24 cellular contexts compared by ENCODE assay signal in the genomic region with DNA sequence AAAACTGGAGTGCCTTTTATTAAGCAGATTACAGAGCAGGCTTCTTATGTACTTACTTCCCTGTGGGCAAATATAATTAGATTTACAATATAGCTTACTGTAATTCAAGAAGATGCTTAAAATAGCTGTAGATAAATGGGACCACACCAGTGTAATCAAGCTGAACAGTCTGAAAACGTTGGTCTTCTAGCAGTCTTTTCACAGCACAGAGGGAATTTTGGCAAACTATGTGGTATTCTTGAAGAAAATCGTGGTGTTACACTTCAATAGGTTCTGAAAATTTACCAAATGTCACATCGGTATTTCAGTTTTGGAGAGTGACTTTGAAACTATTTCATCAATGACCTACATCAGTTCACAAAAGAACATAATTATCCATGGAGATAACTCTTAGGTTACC.
"Had no signal": no experiment of that assay in that cellular context is flagged by ENCODE, and none has a peak within 500 bp of the region (broad histone marks: within the 10 kb centered on the region; RNA-seq: fewer than 3 reads in every experiment).

No MANE protein-coding gene starts in this region.

- FAIRE-seq: islet of Langerhans had no signal

- H3K4me3 ChIP-seq: esophagus muscularis mucosa, gastrocnemius medialis, lower lobe of right lung, sigmoid colon, smooth muscle cell, thoracic aorta, vagina had no signal

- H3K36me3 ChIP-seq: gastrocnemius medialis, lower lobe of right lung, sigmoid colon, thoracic aorta, vagina had no signal

- H3K4me2 ChIP-seq: smooth muscle cell had no signal

- H3K9me3 ChIP-seq: esophagus muscularis mucosa, gastrocnemius medialis, lower lobe of right lung, thoracic aorta, vagina had no signal

- H3K4me1 ChIP-seq: gastrocnemius medialis, lower lobe of right lung, sigmoid colon, vagina had no signal

- ATAC-seq: effector memory CD8-positive, alpha-beta T cell; gastrocnemius medialis; lower lobe of right lung; naive thymus-derived CD4-positive, alpha-beta T cell had no signal

- H3K27me3 ChIP-seq: esophagus muscularis mucosa, gastrocnemius medialis, sigmoid colon, vagina had no signal

- H3K27ac ChIP-seq: esophagus muscularis mucosa, gastrocnemius medialis, lower lobe of right lung, sigmoid colon, thoracic aorta, vagina had no signal

- DNase-seq: activated CD4-positive, alpha-beta T cell treated with anti-CD3 and anti-CD28 coated beads for 1 hour; activated CD4-positive, alpha-beta T cell treated with anti-CD3 and anti-CD28 coated beads, Interleukin-2, amount 50 U/mL, for 1 hour; activated gamma-delta T cell treated with Interleukin-2 at 50 U/mL for 16 hours; activated T-cell treated with anti-CD3 and anti-CD28 coated beads, Interleukin-2, amount 50 U/mL, for 1 hour; anterior cingulate cortex; caudate nucleus; effector memory CD8-positive, alpha-beta T cell; gastrocnemius medialis; head of caudate nucleus; lower lobe of right lung; naive thymus-derived CD4-positive, alpha-beta T cell; posterior cingulate gyrus; retina; sigmoid colon; stimulated activated CD4-positive, alpha-beta T cell treated with anti-CD3 and anti-CD28 coated beads, Interleukin-15, amount 100 ng/mL, for 24 hours; stimulated activated CD4-positive, alpha-beta T cell treated with anti-CD3 and anti-CD28 coated beads, Interleukin-2, amount 100 ng/mL, for 48 hours; stimulated activated CD8-positive, alpha-beta memory T cell treated with anti-CD3 and anti-CD28 coated beads, Interleukin-4, amount 100 ng/mL, for 48 hours; stimulated activated naive CD4-positive, alpha-beta T cell treated with Interleukin-2 at 50 U/mL for 16 hours; T-helper 9 cell had no signal
